Comparison of ENCODE assay signal across 23 cellular contexts in the genomic region with DNA sequence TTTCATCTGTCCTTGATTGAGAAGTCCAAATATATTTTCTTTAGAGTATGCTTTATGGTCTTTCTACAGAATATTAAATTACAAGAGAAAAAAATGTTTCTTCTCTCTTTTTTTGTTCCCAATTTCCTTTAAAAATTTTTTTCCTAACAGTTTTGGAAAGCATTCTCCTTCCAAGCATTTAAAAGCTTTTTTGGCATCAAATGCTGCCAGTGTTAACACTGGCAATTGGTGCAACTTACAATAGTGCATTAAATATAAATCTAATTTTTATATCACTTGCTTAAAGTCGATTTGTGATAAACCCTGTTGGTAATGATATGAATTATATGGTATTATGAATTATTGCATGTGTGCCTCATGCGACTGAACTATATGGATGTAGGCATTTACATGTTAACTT.
"Had no signal": no experiment of that assay in that cellular context is flagged by ENCODE, and none has a peak within 500 bp of the region (broad histone marks: within the 10 kb centered on the region; RNA-seq: fewer than 3 reads in every experiment).

No MANE protein-coding gene starts in this region.

- H3K4me3 Mint-ChIP-seq: activated CD4-positive, alpha-beta memory T cell treated with anti-CD3 and anti-CD28 coated beads for 36 hours; activated CD4-positive, alpha-beta T cell treated with anti-CD3 and anti-CD28 coated beads, Interleukin-2, amount 10 ng/mL, durations not matched to agents 7 days and 5 days; activated naive CD4-positive, alpha-beta T cell treated with anti-CD3 and anti-CD28 coated beads, Interleukin-2, amount 10 ng/mL, durations not matched to agents 7 days and 5 days; activated naive CD8-positive, alpha-beta T cell treated with anti-CD3 and anti-CD28 coated beads for 36 hours; activated T-helper 17 cell treated with anti-CD3 and anti-CD28 coated beads, Interleukin-2, amount 50 U/mL, for 72 hours; T-cell had no signal

- H3K9me3 Mint-ChIP-seq: activated CD4-positive, alpha-beta memory T cell treated with anti-CD3 and anti-CD28 coated beads for 36 hours; activated CD4-positive, alpha-beta T cell treated with anti-CD3 and anti-CD28 coated beads, Interleukin-2, amount 10 ng/mL, durations not matched to agents 7 days and 5 days; activated naive CD4-positive, alpha-beta T cell treated with anti-CD3 and anti-CD28 coated beads, Interleukin-2, amount 10 ng/mL, durations not matched to agents 7 days and 5 days; activated naive CD8-positive, alpha-beta T cell treated with anti-CD3 and anti-CD28 coated beads for 36 hours; activated T-helper 17 cell treated with anti-CD3 and anti-CD28 coated beads, Interleukin-2, amount 50 U/mL, for 72 hours; T-cell had no signal

- H3K4me1 Mint-ChIP-seq: activated CD4-positive, alpha-beta T cell treated with anti-CD3 and anti-CD28 coated beads, Interleukin-2, amount 10 ng/mL, durations not matched to agents 7 days and 5 days; activated naive CD4-positive, alpha-beta T cell treated with anti-CD3 and anti-CD28 coated beads, Interleukin-2, amount 10 ng/mL, durations not matched to agents 7 days and 5 days; activated naive CD8-positive, alpha-beta T cell treated with anti-CD3 and anti-CD28 coated beads for 36 hours; activated T-helper 17 cell treated with anti-CD3 and anti-CD28 coated beads, Interleukin-2, amount 50 U/mL, for 72 hours; T-cell had no signal

- H3K27ac Mint-ChIP-seq: activated CD4-positive, alpha-beta memory T cell treated with anti-CD3 and anti-CD28 coated beads for 36 hours; activated CD4-positive, alpha-beta T cell treated with anti-CD3 and anti-CD28 coated beads, Interleukin-2, amount 10 ng/mL, durations not matched to agents 7 days and 5 days; activated naive CD4-positive, alpha-beta T cell treated with anti-CD3 and anti-CD28 coated beads, Interleukin-2, amount 10 ng/mL, durations not matched to agents 7 days and 5 days; activated naive CD8-positive, alpha-beta T cell treated with anti-CD3 and anti-CD28 coated beads for 36 hours; activated T-helper 17 cell treated with anti-CD3 and anti-CD28 coated beads, Interleukin-2, amount 50 U/mL, for 72 hours; T-cell had no signal

- H3K36me3 Mint-ChIP-seq: activated CD4-positive, alpha-beta memory T cell treated with anti-CD3 and anti-CD28 coated beads for 36 hours; activated naive CD4-positive, alpha-beta T cell treated with anti-CD3 and anti-CD28 coated beads, Interleukin-2, amount 10 ng/mL, durations not matched to agents 7 days and 5 days; activated naive CD8-positive, alpha-beta T cell treated with anti-CD3 and anti-CD28 coated beads for 36 hours; T-cell had no signal

- FAIRE-seq: RCC 7860 had no signal

- ATAC-seq: activated T-helper 17 cell treated with anti-CD3 and anti-CD28 coated beads, Interleukin-2, amount 50 U/mL, for 72 hours; T-cell had no signal

- H3K27ac ChIP-seq: VCaP had no signal

- DNase-seq: activated CD4-positive, alpha-beta memory T cell treated with anti-CD3 and anti-CD28 coated beads for 36 hours; activated CD4-positive, alpha-beta T cell treated with anti-CD3 and anti-CD28 coated beads, Interleukin-2, amount 10 ng/mL, durations not matched to agents 7 days and 5 days; activated CD4-positive, CD25-positive, alpha-beta regulatory T cell; activated gamma-delta T cell treated with Interleukin-2 at 50 U/mL for 16 hours; activated naive CD4-positive, alpha-beta T cell treated with anti-CD3 and anti-CD28 coated beads, Interleukin-2, amount 10 ng/mL, durations not matched to agents 7 days and 5 days; activated naive CD8-positive, alpha-beta T cell treated with anti-CD3 and anti-CD28 coated beads for 36 hours; activated T-cell treated with anti-CD3 and anti-CD28 coated beads for 4 hours; activated T-cell treated with anti-CD3 and anti-CD28 coated beads, Interleukin-2, amount 50 U/mL, for 48 hours; cerebellar nuclear complex; Kasumi-1; KBM-7; NCI-H2029; NCI-H2107; NCI-H2171 treated with DMSO at 0.1 percent for 48 hours; NCI-H226; NCI-H526; NCI-H774; NK-92 treated with Interleukin-12 subunit alpha and Interleukin-12 subunit beta, amount 100 ng/mL, for 24 hours; SHP77 treated with DMSO at 0.1 percent for 48 hours; T-cell had no signal
